ENCODE assay signal across 30 cellular contexts in genomic region chr1:176545034-176545639, GRCh38.
"Had no signal": no experiment of that assay in that cellular context is flagged by ENCODE, and none has a peak within 500 bp of the region (broad histone marks: within the 10 kb centered on the region; RNA-seq: fewer than 3 reads in every experiment).

No MANE protein-coding gene starts in this region.

- H3K27me3 ChIP-seq: neural progenitor cell, neutrophil, ovary, right atrium auricular region, right lobe of liver, thyroid gland, transverse colon, upper lobe of left lung, vagina had no signal

- H3K4me1 Mint-ChIP-seq: immature natural killer cell; mesothelial cell of epicardium; naive B cell; natural killer cell; nephron progenitor cell; neural progenitor cell; stimulated activated memory B cell treated with anti-CD40 and anti-IgM and Interleukin-4, amounts not matched to agents 10 μg/mL and 1 μg/mL and 100 μg/mL, for 72 hours; stimulated activated naive CD8-positive, alpha-beta T cell treated with anti-CD3 and anti-CD28 coated beads, Interleukin-15, amount 100 ng/mL, for 72 hours had no signal

- H3K4me2 ChIP-seq: neural progenitor cell, smooth muscle cell had no signal

- H3K4me3 Mint-ChIP-seq: immature natural killer cell; mesothelial cell of epicardium; naive B cell; natural killer cell; nephron progenitor cell; neural progenitor cell; stimulated activated memory B cell treated with anti-CD40 and anti-IgM and Interleukin-4, amounts not matched to agents 10 μg/mL and 1 μg/mL and 100 μg/mL, for 72 hours; stimulated activated naive CD8-positive, alpha-beta T cell treated with anti-CD3 and anti-CD28 coated beads, Interleukin-15, amount 100 ng/mL, for 72 hours had no signal

- ATAC-seq: natural killer cell; right lobe of liver; stimulated activated memory B cell treated with anti-CD40 and anti-IgM and Interleukin-4, amounts not matched to agents 10 μg/mL and 1 μg/mL and 100 μg/mL, for 72 hours; stimulated activated naive CD8-positive, alpha-beta T cell treated with anti-CD3 and anti-CD28 coated beads, Interleukin-15, amount 100 ng/mL, for 72 hours had no signal

- H2AFZ ChIP-seq: neural progenitor cell had no signal

- H3K9me3 Mint-ChIP-seq: mesothelial cell of epicardium; nephron progenitor cell; neural progenitor cell; stimulated activated memory B cell treated with anti-CD40 and anti-IgM and Interleukin-4, amounts not matched to agents 10 μg/mL and 1 μg/mL and 100 μg/mL, for 72 hours had no signal

- H3K36me3 ChIP-seq: left ventricle myocardium inferior, neural progenitor cell, neutrophil, ovary, right atrium auricular region, right lobe of liver, thyroid gland, transverse colon, upper lobe of left lung, vagina had no signal

- H3K27ac Mint-ChIP-seq: immature natural killer cell; mesothelial cell of epicardium; naive B cell; natural killer cell; nephron progenitor cell; neural progenitor cell; progenitor cell of endocrine pancreas; stimulated activated memory B cell treated with anti-CD40 and anti-IgM and Interleukin-4, amounts not matched to agents 10 μg/mL and 1 μg/mL and 100 μg/mL, for 72 hours; stimulated activated naive CD8-positive, alpha-beta T cell treated with anti-CD3 and anti-CD28 coated beads, Interleukin-15, amount 100 ng/mL, for 72 hours had no signal

- H3K4me3 ChIP-seq: left ventricle myocardium inferior, lung, neural progenitor cell, ovary, right atrium auricular region, right lobe of liver, smooth muscle cell, thyroid gland, transverse colon, upper lobe of left lung, vagina had no signal

- DNase-seq: hippocampal formation; immature natural killer cell; islet precursor cell; left ventricle myocardium inferior; mesendoderm; naive B cell; natural killer cell; nephron progenitor cell; occipital lobe; ovary; right lobe of liver; stimulated activated CD4-positive, alpha-beta T cell treated with anti-CD3 and anti-CD28 coated beads, Interleukin-1b, Interleukin-23, amount 100 ng/mL, for 48 hours; stimulated activated CD4-positive, alpha-beta T cell treated with anti-CD3 and anti-CD28 coated beads, Interleukin-2, amount 100 ng/mL, for 48 hours; stimulated activated CD4-positive, alpha-beta T cell treated with anti-CD3 and anti-CD28 coated beads, Interleukin-4, amount 100 ng/mL, for 4 hours; stimulated activated CD8-positive, alpha-beta memory T cell treated with anti-CD3 and anti-CD28 coated beads, Interleukin-4, amount 100 ng/mL, for 48 hours; stimulated activated naive CD4-positive, alpha-beta T cell treated with Interleukin-2 at 50 U/mL for 16 hours; stimulated activated naive CD8-positive, alpha-beta T cell treated with anti-CD3 and anti-CD28 coated beads, Interleukin-15, amount 100 ng/mL, for 72 hours; substantia nigra; thyroid gland; transverse colon; upper lobe of left lung had no signal

- H3K27ac ChIP-seq: left ventricle myocardium inferior, neural progenitor cell, neutrophil, ovary, right atrium auricular region, right lobe of liver, thyroid gland, transverse colon, upper lobe of left lung, vagina had no signal

- H3K27me3 Mint-ChIP-seq: progenitor cell of endocrine pancreas; stimulated activated memory B cell treated with anti-CD40 and anti-IgM and Interleukin-4, amounts not matched to agents 10 μg/mL and 1 μg/mL and 100 μg/mL, for 72 hours had no signal

- H3K9me3 ChIP-seq: neutrophil, ovary, right atrium auricular region, thyroid gland, transverse colon, upper lobe of left lung, vagina had no signal

- H3K36me3 Mint-ChIP-seq: immature natural killer cell; mesothelial cell of epicardium; naive B cell; natural killer cell; neural progenitor cell; stimulated activated memory B cell treated with anti-CD40 and anti-IgM and Interleukin-4, amounts not matched to agents 10 μg/mL and 1 μg/mL and 100 μg/mL, for 72 hours had no signal

- H3K4me1 ChIP-seq: left ventricle myocardium inferior, neural progenitor cell, right atrium auricular region, thyroid gland, transverse colon, upper lobe of left lung, vagina had no signal
